8 cellular contexts compared by ENCODE assay signal in the genomic region with DNA sequence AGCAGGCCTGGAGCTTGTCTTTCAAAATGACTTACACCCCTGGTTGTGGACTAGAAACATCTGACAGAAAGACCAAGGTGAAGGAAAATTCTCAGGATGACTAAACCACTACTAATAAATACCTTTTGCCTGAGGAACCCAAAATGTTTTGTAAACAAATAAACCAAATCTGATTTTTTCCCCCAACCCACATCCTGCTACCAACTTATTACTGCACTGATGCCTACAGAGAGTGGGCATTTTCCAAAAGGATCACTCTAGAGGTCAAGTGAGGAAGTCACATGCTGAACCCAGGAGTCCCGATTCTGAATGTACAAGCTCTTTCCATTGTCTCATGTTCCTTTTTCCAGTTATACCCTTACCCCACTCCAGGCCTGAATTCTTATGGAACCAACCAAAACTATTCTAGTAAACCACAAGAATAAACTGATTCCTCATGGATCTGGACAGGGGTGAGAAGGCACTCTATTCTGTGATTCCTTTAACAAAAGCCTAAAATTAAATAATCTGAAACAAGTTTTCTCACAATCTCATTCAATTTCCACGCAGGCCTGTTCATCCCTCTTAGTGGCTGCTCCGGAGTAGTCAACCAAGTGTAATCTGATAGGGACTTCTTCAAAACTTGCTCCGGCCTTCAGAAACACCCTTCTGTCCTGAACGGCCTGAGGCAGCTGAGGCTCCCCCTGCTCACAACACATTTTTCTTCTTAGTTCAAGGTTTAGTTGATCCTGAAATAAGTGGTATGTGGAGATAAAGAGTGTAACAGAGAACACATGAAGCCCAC. TPM values are rescaled to one million over a fixed set of nuclear protein-coding genes. Genes with fewer than 3 reads are reported as not detected.
DNase-seq lines count a peak whose midpoint lies in the region; ATAC-seq, FAIRE-seq and TF ChIP-seq lines count a peak whose summit lies in the region.

No MANE protein-coding gene starts in this region.

- CTCF ChIA-PET in BJ (lab: Yijun Ruan, JAX) = interaction anchor here (0.8 to 8.4 kb wide), 10 partner anchors 9 to 130 kb away, joined by 3 to 65 read pairs (median 4); no protein-coding TSS in a partner anchor

- intact Hi-C loops in natural killer cell (cut with micrococcal nuclease) = no loop called here

- POLR2A ChIA-PET in BJ (lab: Charles Lee) = interaction anchor here (0.5 kb wide), 1 partner anchor 16 kb away, joined by 3 read pairs; no protein-coding TSS in a partner anchor

- no peaks in the 10 kb centered on the region for H3K9me3 Mint-ChIP-seq in natural killer cell

- H3K4me3 ChIP-seq in BJ (ENCODE audit: low read depth, low read length) (peak overlapping the region; percentile 71), cardiac fibroblast (replicated peaks in 1 of 2; ENCODE audit: low read depth in 2 of 2, low read length in 2 of 2) (peak overlapping the region; percentile 69 to 79)

- H3K27ac Mint-ChIP-seq in natural killer cell = peak overlapping the region; percentile 95 to 97

- H3K4me1 Mint-ChIP-seq in natural killer cell = peaks cover 38 to 50% of the 10 kb centered on the region in 2 donors

- no peak for DNase-seq in BJ (ENCODE audit: low read depth)
- DNase-seq in LHCN-M2 (ENCODE audit: low read depth) = peak; percentile 28
- peak; percentile 23 to 32 for DNase-seq in cardiac fibroblast (ENCODE audit: low read depth in 2 of 2)
- DNase-seq in natural killer cell = no peak
- no peak for DNase-seq in COR-L47 (lab: John Stamatoyannopoulos, UW)
- no peak for DNase-seq in D721Med (ENCODE audit: insufficient read length, low spot score)

- no peaks in the 10 kb centered on the region for H3K27me3 ChIP-seq in BJ (ENCODE audit: control insufficient read depth, insufficient read depth, low read length)

- H3K36me3 ChIP-seq in BJ (ENCODE audit: control insufficient read depth, insufficient read depth, low read length) = peaks cover 4% of the 10 kb centered on the region

- ATAC-seq in natural killer cell = no peak
- no peak for ATAC-seq in HG03469 (IDR thresholded peaks at IDR 0.05; ENCODE audit: unreplicated experiment)
- ATAC-seq in GM19463 (IDR thresholded peaks at IDR 0.05; ENCODE audit: unreplicated experiment) = no peak

- TF ChIP-seq CTCF in BJ (IDR thresholded peaks at IDR 0.05; ENCODE audit: insufficient read depth, low read depth, low read length) = no peak
- no peak for TF ChIP-seq CTCF in cardiac fibroblast (IDR thresholded peaks at IDR 0.05; ENCODE audit: low read depth, low read length)
- TF ChIP-seq CTCF in natural killer cell (IDR thresholded peaks at IDR 0.05) = no peak
- no peak for TF ChIP-seq CTCF in D721Med (IDR thresholded peaks at IDR 0.05; ENCODE audit: insufficient read depth, missing control alignments)

- peak overlapping the region; percentile 95 for H3K4me3 Mint-ChIP-seq in natural killer cell

- no peaks in the 10 kb centered on the region for H3K27me3 Mint-ChIP-seq in natural killer cell (ENCODE audit: low read depth in 2 of 2)

- FAIRE-seq in D721Med (lab: Jason Lieb, UNC) = no peak

- no peaks in the 10 kb centered on the region for H3K36me3 Mint-ChIP-seq in natural killer cell

RNA-seq across cellular contexts. Expression of gene PI4KB, which starts 1.4 kb away (rescaled TPM):
- polyA plus RNA-seq in BJ (2011; rRNA removed) = 71.5 and 98.2 TPM in 2 replicates
- polyA minus RNA-seq in BJ (2011; rRNA and poly(A)+ RNA removed) = 82.1 and 133 TPM in 2 replicates
- total RNA-seq in LHCN-M2 (2014; rRNA removed) = 45.6 and 60.0 TPM in 2 replicates
- 41.1 TPM for polyA plus RNA-seq in LHCN-M2 (2012)
- 10 to 100 TPM; 68.2 to 99.3 (median 95.0) TPM for total RNA-seq in natural killer cell

RNA-seq across cellular contexts. Expression of gene RFX5, which starts 21.2 kb away (rescaled TPM):
- 25.5 and 29.9 TPM in 2 replicates for polyA plus RNA-seq in BJ (2011; rRNA removed)
- 35.0 and 36.9 TPM in 2 replicates for polyA minus RNA-seq in BJ (2011; rRNA and poly(A)+ RNA removed)
- total RNA-seq in LHCN-M2 (2014; rRNA removed) = 62.8 and 73.3 TPM in 2 replicates
- 21.4 TPM for polyA plus RNA-seq in LHCN-M2 (2012)
- 100 to 1,000 TPM in 2 of 3 donors, 10 to 100 TPM in 1; 72.6 to 111 (median 110) TPM for total RNA-seq in natural killer cell

RNA-seq across cellular contexts. Expression of gene ZNF687, which starts 43.7 kb away (rescaled TPM):
- 12.5 and 19.8 TPM in 2 replicates for polyA plus RNA-seq in BJ (2011; rRNA removed)
- polyA minus RNA-seq in BJ (2011; rRNA and poly(A)+ RNA removed) = 31.4 and 41.8 TPM in 2 replicates
- total RNA-seq in LHCN-M2 (2014; rRNA removed) = 16.2 and 21.6 TPM in 2 replicates
- polyA plus RNA-seq in LHCN-M2 (2012) = 9.8 TPM
- 10 to 100 TPM; 48.1 to 52.2 (median 48.6) TPM for total RNA-seq in natural killer cell

RNA-seq across cellular contexts. Expression of gene SELENBP1, which starts 46.7 kb away (rescaled TPM):
- polyA plus RNA-seq in BJ (2011; rRNA removed) = 27.9 and 47.9 TPM in 2 replicates
- polyA minus RNA-seq in BJ (2011; rRNA and poly(A)+ RNA removed) = 21.9 and 26.5 TPM in 2 replicates
- total RNA-seq in LHCN-M2 (2014; rRNA removed) = 16.2 and 17.9 TPM in 2 replicates
- 11.6 TPM for polyA plus RNA-seq in LHCN-M2 (2012)
- not detected for total RNA-seq in natural killer cell

Comparison
In these comparisons a context has a peak if more than half of its experiments do, and no peak if none do; other contexts are left out.
1. DNase-seq: peak in LHCN-M2 (single experiment) and cardiac fibroblast (2 of 2); none in BJ (single experiment), natural killer cell (single experiment), COR-L47 (single experiment) and D721Med (single experiment).